25 cellular contexts compared by ENCODE assay signal in genomic region chr7:46672861-46673260, GRCh38.
"Had no signal": no experiment of that assay in that cellular context is flagged by ENCODE, and none has a peak within 500 bp of the region (broad histone marks: within the 10 kb centered on the region; RNA-seq: fewer than 3 reads in every experiment).

No MANE protein-coding gene starts in this region.

- H3K4me3 ChIP-seq: adrenal gland, cardiac muscle cell, coronary artery, heart right ventricle, left ventricle myocardium inferior, lung, mucosa of descending colon, ovary, right lobe of liver, thoracic aorta had no signal

- H3K4me1 ChIP-seq: adrenal gland, heart right ventricle, left ventricle myocardium inferior, right lobe of liver had no signal

- H3K36me3 ChIP-seq: adrenal gland, cardiac muscle cell, heart right ventricle, left ventricle myocardium inferior, neutrophil, ovary, right lobe of liver, thoracic aorta had no signal

- H3K27me3 ChIP-seq: adrenal gland, cardiac muscle cell, heart right ventricle, neutrophil, ovary, right lobe of liver had no signal

- DNase-seq: activated CD4-positive, alpha-beta T cell treated with anti-CD3 and anti-CD28 coated beads for 4 hours; activated CD4-positive, alpha-beta T cell treated with anti-CD3 and anti-CD28 coated beads, Interleukin-2, amount 50 U/mL, for 4 hours; activated naive CD4-positive, alpha-beta T cell; activated T-cell treated with anti-CD3 and anti-CD28 coated beads for 4 hours; activated T-cell treated with anti-CD3 and anti-CD28 coated beads, Interleukin-2, amount 50 U/mL, for 72 hours; adrenal gland; aorta; effector memory CD8-positive, alpha-beta T cell; foreskin melanocyte; heart right ventricle; left ventricle myocardium inferior; mesendoderm; mucosa of descending colon; ovary; right lobe of liver; stimulated activated CD4-positive, alpha-beta T cell treated with anti-CD3 and anti-CD28 coated beads, Interleukin-12 subunit alpha, Interleukin-12 subunit beta, amount 100 ng/mL, for 4 hours; stimulated activated CD4-positive, alpha-beta T cell treated with anti-CD3 and anti-CD28 coated beads, Interleukin-4, amount 100 ng/mL, for 1 hour; stimulated activated naive CD8-positive, alpha-beta T cell treated with anti-CD3 and anti-CD28 coated beads, Interleukin-15, Interleukin-2, amounts not matched to agents 100 U/mL and 50 U/mL, for 24 hours; trophoblast cell had no signal

- H3K9me3 ChIP-seq: adrenal gland, mucosa of descending colon, neutrophil, ovary, right lobe of liver, thoracic aorta had no signal

- H3K27ac ChIP-seq: adrenal gland, cardiac muscle cell, coronary artery, heart right ventricle, left ventricle myocardium inferior, neutrophil, ovary, right lobe of liver, thoracic aorta, VCaP had no signal
